Comparison of ENCODE assay signal across 2 cellular contexts in the genomic region with DNA sequence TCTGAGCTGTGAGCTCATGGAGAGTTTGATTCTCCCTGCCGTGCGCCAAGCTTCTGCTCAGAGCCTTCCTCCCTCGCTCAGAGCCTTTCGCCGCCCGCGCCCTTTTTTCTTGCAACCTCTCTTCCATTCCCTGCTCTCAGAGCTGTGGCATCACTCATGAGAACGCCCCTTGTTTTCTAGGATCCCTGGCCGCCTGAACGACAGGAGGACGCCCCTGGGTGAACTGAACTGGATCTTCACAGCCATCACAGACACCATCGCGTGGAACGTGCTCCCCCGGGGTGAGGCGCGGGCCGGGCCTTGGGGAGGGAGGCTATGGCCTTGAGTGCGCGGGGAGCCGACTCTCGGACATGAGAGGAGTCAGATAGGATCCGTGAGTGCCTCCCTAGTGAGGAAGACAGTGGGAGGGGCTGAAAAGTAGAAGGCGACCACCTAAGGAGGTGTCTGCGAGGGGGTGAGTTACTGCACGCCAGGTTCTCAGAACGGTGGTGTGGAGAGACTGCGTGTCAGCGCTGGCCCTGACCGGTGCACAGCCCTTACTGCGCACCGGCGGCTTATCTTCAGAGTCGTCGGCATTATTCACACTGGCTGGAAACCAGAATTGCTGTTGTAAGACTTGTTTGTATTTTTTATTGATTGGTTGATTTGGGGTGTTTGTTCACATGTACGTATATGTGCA.
A peak's percentile ranks its signal among the peaks of the same experiment; 100 is the strongest.
TF ChIP-seq lines count a peak whose summit lies in the region.

No MANE protein-coding gene starts in this region.

TF ChIP-seq in GM23338, 12 proteins besides CTCF, POLR2A, EP300 and RAD21 (continues in another document):
- TF ChIP-seq JUNB (IDR thresholded peaks at IDR 0.05; ENCODE audit: unreplicated experiment) = no peak
- TF ChIP-seq NANOG (IDR thresholded peaks at IDR 0.05; ENCODE audit: borderline replicate concordance) = no peak
- no peak for TF ChIP-seq POLR2AphosphoS5 (IDR thresholded peaks at IDR 0.05; ENCODE audit: low read depth)
- TF ChIP-seq, protein P1, sequence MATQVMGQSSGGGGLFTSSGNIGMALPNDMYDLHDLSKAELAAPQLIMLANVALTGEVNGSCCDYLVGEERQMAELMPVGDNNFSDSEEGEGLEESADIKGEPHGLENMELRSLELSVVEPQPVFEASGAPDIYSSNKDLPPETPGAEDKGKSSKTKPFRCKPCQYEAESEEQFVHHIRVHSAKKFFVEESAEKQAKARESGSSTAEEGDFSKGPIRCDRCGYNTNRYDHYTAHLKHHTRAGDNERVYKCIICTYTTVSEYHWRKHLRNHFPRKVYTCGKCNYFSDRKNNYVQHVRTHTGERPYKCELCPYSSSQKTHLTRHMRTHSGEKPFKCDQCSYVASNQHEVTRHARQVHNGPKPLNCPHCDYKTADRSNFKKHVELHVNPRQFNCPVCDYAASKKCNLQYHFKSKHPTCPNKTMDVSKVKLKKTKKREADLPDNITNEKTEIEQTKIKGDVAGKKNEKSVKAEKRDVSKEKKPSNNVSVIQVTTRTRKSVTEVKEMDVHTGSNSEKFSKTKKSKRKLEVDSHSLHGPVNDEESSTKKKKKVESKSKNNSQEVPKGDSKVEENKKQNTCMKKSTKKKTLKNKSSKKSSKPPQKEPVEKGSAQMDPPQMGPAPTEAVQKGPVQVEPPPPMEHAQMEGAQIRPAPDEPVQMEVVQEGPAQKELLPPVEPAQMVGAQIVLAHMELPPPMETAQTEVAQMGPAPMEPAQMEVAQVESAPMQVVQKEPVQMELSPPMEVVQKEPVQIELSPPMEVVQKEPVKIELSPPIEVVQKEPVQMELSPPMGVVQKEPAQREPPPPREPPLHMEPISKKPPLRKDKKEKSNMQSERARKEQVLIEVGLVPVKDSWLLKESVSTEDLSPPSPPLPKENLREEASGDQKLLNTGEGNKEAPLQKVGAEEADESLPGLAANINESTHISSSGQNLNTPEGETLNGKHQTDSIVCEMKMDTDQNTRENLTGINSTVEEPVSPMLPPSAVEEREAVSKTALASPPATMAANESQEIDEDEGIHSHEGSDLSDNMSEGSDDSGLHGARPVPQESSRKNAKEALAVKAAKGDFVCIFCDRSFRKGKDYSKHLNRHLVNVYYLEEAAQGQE (IDR thresholded peaks at IDR 0.05; ENCODE audit: unreplicated experiment) = no peak
- TF ChIP-seq, protein P2, sequence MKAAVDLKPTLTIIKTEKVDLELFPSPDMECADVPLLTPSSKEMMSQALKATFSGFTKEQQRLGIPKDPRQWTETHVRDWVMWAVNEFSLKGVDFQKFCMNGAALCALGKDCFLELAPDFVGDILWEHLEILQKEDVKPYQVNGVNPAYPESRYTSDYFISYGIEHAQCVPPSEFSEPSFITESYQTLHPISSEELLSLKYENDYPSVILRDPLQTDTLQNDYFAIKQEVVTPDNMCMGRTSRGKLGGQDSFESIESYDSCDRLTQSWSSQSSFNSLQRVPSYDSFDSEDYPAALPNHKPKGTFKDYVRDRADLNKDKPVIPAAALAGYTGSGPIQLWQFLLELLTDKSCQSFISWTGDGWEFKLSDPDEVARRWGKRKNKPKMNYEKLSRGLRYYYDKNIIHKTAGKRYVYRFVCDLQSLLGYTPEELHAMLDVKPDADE (IDR thresholded peaks at IDR 0.05) = no peak
- TF ChIP-seq STAT1 (IDR thresholded peaks at IDR 0.05; ENCODE audit: unreplicated experiment) = no peak
- TF ChIP-seq ZNF114 (CRISPR knock-in tag; IDR thresholded peaks at IDR 0.05) = no peak
- TF ChIP-seq, protein P3, sequence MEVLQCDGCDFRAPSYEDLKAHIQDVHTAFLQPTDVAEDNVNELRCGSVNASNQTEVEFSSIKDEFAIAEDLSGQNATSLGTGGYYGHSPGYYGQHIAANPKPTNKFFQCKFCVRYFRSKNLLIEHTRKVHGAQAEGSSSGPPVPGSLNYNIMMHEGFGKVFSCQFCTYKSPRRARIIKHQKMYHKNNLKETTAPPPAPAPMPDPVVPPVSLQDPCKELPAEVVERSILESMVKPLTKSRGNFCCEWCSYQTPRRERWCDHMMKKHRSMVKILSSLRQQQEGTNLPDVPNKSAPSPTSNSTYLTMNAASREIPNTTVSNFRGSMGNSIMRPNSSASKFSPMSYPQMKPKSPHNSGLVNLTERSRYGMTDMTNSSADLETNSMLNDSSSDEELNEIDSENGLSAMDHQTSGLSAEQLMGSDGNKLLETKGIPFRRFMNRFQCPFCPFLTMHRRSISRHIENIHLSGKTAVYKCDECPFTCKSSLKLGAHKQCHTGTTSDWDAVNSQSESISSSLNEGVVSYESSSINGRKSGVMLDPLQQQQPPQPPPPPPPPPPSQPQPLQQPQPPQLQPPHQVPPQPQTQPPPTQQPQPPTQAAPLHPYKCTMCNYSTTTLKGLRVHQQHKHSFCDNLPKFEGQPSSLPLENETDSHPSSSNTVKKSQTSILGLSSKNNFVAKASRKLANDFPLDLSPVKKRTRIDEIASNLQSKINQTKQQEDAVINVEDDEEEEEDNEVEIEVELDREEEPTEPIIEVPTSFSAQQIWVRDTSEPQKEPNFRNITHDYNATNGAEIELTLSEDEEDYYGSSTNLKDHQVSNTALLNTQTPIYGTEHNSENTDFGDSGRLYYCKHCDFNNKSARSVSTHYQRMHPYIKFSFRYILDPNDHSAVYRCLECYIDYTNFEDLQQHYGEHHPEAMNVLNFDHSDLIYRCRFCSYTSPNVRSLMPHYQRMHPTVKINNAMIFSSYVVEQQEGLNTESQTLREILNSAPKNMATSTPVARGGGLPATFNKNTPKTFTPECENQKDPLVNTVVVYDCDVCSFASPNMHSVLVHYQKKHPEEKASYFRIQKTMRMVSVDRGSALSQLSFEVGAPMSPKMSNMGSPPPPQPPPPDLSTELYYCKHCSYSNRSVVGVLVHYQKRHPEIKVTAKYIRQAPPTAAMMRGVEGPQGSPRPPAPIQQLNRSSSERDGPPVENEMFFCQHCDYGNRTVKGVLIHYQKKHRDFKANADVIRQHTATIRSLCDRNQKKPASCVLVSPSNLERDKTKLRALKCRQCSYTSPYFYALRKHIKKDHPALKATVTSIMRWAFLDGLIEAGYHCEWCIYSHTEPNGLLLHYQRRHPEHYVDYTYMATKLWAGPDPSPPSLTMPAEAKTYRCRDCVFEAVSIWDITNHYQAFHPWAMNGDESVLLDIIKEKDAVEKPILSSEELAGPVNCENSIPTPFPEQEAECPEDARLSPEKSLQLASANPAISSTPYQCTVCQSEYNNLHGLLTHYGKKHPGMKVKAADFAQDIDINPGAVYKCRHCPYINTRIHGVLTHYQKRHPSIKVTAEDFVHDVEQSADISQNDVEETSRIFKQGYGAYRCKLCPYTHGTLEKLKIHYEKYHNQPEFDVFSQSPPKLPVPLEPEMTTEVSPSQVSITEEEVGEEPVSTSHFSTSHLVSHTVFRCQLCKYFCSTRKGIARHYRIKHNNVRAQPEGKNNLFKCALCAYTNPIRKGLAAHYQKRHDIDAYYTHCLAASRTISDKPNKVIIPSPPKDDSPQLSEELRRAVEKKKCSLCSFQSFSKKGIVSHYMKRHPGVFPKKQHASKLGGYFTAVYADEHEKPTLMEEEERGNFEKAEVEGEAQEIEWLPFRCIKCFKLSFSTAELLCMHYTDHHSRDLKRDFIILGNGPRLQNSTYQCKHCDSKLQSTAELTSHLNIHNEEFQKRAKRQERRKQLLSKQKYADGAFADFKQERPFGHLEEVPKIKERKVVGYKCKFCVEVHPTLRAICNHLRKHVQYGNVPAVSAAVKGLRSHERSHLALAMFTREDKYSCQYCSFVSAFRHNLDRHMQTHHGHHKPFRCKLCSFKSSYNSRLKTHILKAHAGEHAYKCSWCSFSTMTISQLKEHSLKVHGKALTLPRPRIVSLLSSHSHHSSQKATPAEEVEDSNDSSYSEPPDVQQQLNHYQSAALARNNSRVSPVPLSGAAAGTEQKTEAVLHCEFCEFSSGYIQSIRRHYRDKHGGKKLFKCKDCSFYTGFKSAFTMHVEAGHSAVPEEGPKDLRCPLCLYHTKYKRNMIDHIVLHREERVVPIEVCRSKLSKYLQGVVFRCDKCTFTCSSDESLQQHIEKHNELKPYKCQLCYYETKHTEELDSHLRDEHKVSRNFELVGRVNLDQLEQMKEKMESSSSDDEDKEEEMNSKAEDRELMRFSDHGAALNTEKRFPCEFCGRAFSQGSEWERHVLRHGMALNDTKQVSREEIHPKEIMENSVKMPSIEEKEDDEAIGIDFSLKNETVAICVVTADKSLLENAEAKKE (CRISPR knock-in tag; IDR thresholded peaks at IDR 0.05) = no peak

TF ChIP-seq in K562, 482 proteins besides CTCF, POLR2A, EP300 and RAD21:
- peak; percentile 9; the same call in 1 of the 2 replicates for TF ChIP-seq MYBL2 (IDR thresholded peaks at IDR 0.05; ENCODE audit: low read depth)
- no peak for TF ChIP-seq MYBL2 (CRISPR knock-in tag; IDR thresholded peaks at IDR 0.05; ENCODE audit: borderline replicate concordance)
- TF ChIP-seq NCOA6 (IDR thresholded peaks at IDR 0.05) = no peak
